Comparison of ENCODE assay signal across 1 cellular context in genomic region chr5:36417668-36418067, GRCh38.
TF ChIP-seq lines count a peak whose summit lies in the region.

No MANE protein-coding gene starts in this region.

TF ChIP-seq in GM23338, 12 proteins besides CTCF, POLR2A, EP300 and RAD21 (continued from another document):
- no peak for TF ChIP-seq STAT1 (IDR thresholded peaks at IDR 0.05; ENCODE audit: unreplicated experiment)
